ENCODE assay signal across 24 cellular contexts in genomic region chr18:41197967-41198366, GRCh38.
"Had no signal": no experiment of that assay in that cellular context is flagged by ENCODE, and none has a peak within 500 bp of the region (broad histone marks: within the 10 kb centered on the region; RNA-seq: fewer than 3 reads in every experiment).

No MANE protein-coding gene starts in this region.

- DNase-seq: colonic mucosa; cortex of kidney; effector CD8-positive, alpha-beta T cell; effector memory CD8-positive, alpha-beta T cell; endodermal cell; erythroblast; foreskin fibroblast; foreskin melanocyte; gastrocnemius medialis; glutamatergic neuron; head of caudate nucleus; heart right ventricle; hippocampal formation; left cardiac atrium; left lung; left ventricle myocardium superior; lower lobe of right lung; mesenchymal stem cell; midbrain; naive thymus-derived CD4-positive, alpha-beta T cell had no signal

- ATAC-seq: effector memory CD8-positive, alpha-beta T cell; esophagus mucosa; gastrocnemius medialis; heart right ventricle; left cardiac atrium; left lung; left ventricle myocardium superior; lower lobe of right lung; naive thymus-derived CD4-positive, alpha-beta T cell had no signal

- H3K4me3 ChIP-seq: colonic mucosa, gastrocnemius medialis, heart right ventricle, left lung, lower lobe of right lung had no signal

- FAIRE-seq: endometrium, islet of Langerhans, keratinocyte had no signal
